9 cellular contexts compared by ENCODE assay signal in genomic region chr9:109182940-109183798, GRCh38. TPM values are rescaled to one million over a fixed set of nuclear protein-coding genes. Genes with fewer than 3 reads are reported as not detected.
DNase-seq lines count a peak whose midpoint lies in the region; ATAC-seq and TF ChIP-seq lines count a peak whose summit lies in the region.
"Had no signal": no experiment of that assay in that cellular context is flagged by ENCODE, and none has a peak within 500 bp of the region (broad histone marks: within the 10 kb centered on the region; RNA-seq: fewer than 3 reads in every experiment).

No MANE protein-coding gene starts in this region.

- H3K9me3 Mint-ChIP-seq in CD14-positive monocyte, result peaks cover 0 to 5% (median 0%) of the 10 kb centered on the region in 7 donors

- no peak overlapping the region for H3K27ac Mint-ChIP-seq in CD14-positive monocyte

- no peak for ATAC-seq in HG03354 (IDR thresholded peaks at IDR 0.05; ENCODE audit: poor library complexity, severe bottlenecking, unreplicated experiment)

- no peaks in the 10 kb centered on the region for H3K36me3 Mint-ChIP-seq in CD14-positive monocyte

- no peak overlapping the region for H3K4me3 Mint-ChIP-seq in CD14-positive monocyte

- in situ Hi-C loops in GM13976 (cut with MboI; ENCODE audit: low sequenced_read_pairs, unreplicated experiment), result no loop called here

- peak; percentile 25 for DNase-seq in AG10803 (ENCODE audit: low read depth)
- DNase-seq in GM13976 (ENCODE audit: low spot score), result peak; percentile 62
- peak; percentile 7 for DNase-seq in NCI-H146 treated with DMSO at 0.1 percent for 48 hours (lab: John Stamatoyannopoulos, UW; ENCODE audit: unreplicated experiment)
- DNase-seq in cardiac fibroblast (ENCODE audit: low read depth in 2 of 2), result peak; percentile 33 to 48
- peak; percentile 53 for DNase-seq in myocyte (ENCODE audit: low read depth)
- no peak for DNase-seq in CD14-positive monocyte (ENCODE audit: low spot score)
- no peak for DNase-seq in activated naive CD4-positive, alpha-beta T cell treated with anti-CD3 and anti-CD28 coated beads, Interleukin-2, amount 50 U/mL, for 16 hours
- DNase-seq: gastrocnemius medialis had no signal

- H3K27me3 Mint-ChIP-seq in CD14-positive monocyte (ENCODE audit: low read depth in 3 of 3), result peaks cover 14 to 29% (median 25%) of the 10 kb centered on the region in 3 donors

- TF ChIP-seq CTCF in AG10803 (conservative IDR thresholded peaks at IDR 0.05; ENCODE audit: low read length) (peak; percentile 62), GM13976 (IDR thresholded peaks at IDR 0.05; ENCODE audit: borderline replicate concordance, control extremely low read depth, extremely low read depth, insufficient read depth, missing control alignments) (peak; percentile 48), cardiac fibroblast (IDR thresholded peaks at IDR 0.05; ENCODE audit: low read depth, low read length) (peak; percentile 63), CD14-positive monocyte (IDR thresholded peaks at IDR 0.05) (no peak)

- H3K4me3 ChIP-seq in AG10803 (ENCODE audit: low read length) (no peak overlapping the region), cardiac fibroblast (replicated peaks in 1 of 2; ENCODE audit: low read depth in 2 of 2, low read length in 2 of 2) (no peak overlapping the region)
- H3K4me3 ChIP-seq: gastrocnemius medialis had no signal

- intact Hi-C loops in CD14-positive monocyte (cut with micrococcal nuclease), result no loop called here

- no peaks in the 10 kb centered on the region for H3K4me1 Mint-ChIP-seq in CD14-positive monocyte

RNA-seq across cellular contexts. Expression of gene FRRS1L, which starts 16.1 kb away (rescaled TPM):
- total RNA-seq in myocyte, result not detected in 2 replicates
- polyA plus RNA-seq in myocyte (2012), result 0.09 TPM
- not detected for polyA plus RNA-seq in CD14-positive monocyte

Comparison
In these comparisons a context has a peak if more than half of its experiments do, and no peak if none do; other contexts are left out.
1. DNase-seq: peak in AG10803 (single experiment), GM13976 (single experiment), NCI-H146 treated with DMSO at 0.1 percent for 48 hours (single experiment), cardiac fibroblast (2 of 2) and myocyte (single experiment); none in CD14-positive monocyte (single experiment) and activated naive CD4-positive, alpha-beta T cell treated with anti-CD3 and anti-CD28 coated beads, Interleukin-2, amount 50 U/mL, for 16 hours (single experiment).